Comparison of ENCODE assay signal across 21 cellular contexts in the genomic region with DNA sequence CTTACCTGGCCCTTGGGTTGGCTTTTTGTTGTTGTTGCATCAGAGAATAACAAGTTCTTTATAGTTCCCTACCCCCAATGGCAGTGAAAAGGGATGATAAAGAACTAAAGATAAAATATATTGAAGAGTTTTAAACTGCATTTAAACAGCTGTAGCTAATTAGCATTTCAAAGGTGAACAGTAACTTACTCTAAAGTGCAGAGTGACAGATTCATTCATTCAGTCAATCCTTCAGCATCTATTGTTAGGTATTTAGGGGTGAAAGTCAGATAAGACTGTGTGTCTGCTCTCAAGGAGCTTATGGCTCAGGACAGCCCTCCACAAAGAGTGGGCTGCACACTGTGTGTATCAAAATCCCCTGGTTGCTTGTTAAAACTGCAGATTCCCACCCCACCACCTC.
A peak's percentile ranks its signal among the peaks of the same experiment; 100 is the strongest.
DNase-seq lines count a peak whose midpoint lies in the region; ATAC-seq, FAIRE-seq and TF ChIP-seq lines count a peak whose summit lies in the region.
"Had no signal": no experiment of that assay in that cellular context is flagged by ENCODE, and none has a peak within 500 bp of the region (broad histone marks: within the 10 kb centered on the region; RNA-seq: fewer than 3 reads in every experiment).

No MANE protein-coding gene starts in this region.

- peaks cover 0 to 13% (median 6%) of the 10 kb centered on the region in 4 donors for H3K4me1 Mint-ChIP-seq in CD4-positive, CD25-positive, alpha-beta regulatory T cell
- H3K4me1 Mint-ChIP-seq in WTC11 (peaks cover 13% of the 10 kb centered on the region), endodermal cell (peaks cover 11% of the 10 kb centered on the region)
- no peaks in the 10 kb centered on the region for H3K4me1 Mint-ChIP-seq in stimulated activated effector memory CD8-positive, alpha-beta T cell treated with anti-CD3 and anti-CD28 coated beads, Interleukin-12 subunit alpha, Interleukin-12 subunit beta, amount 100 ng/mL, for 72 hours

- POLR2A ChIA-PET in WTC11 (lab: Charles Lee) = no interaction called here

- H3K27me3 Mint-ChIP-seq in CD4-positive, CD25-positive, alpha-beta regulatory T cell = no peaks in the 10 kb centered on the region
- H3K27me3 Mint-ChIP-seq in WTC11 (ENCODE audit: low read depth) = no peaks in the 10 kb centered on the region
- H3K27me3 Mint-ChIP-seq in endodermal cell (ENCODE audit: insufficient read depth) = no peaks in the 10 kb centered on the region

- no peak for DNase-seq in CD4-positive, CD25-positive, alpha-beta regulatory T cell
- DNase-seq in WTC11 (ENCODE audit: low spot score) (no peak), endodermal cell (no peak), DMS79 treated with DMSO at 0.1 percent for 48 hours (lab: John Stamatoyannopoulos, UW) (no peak), H54 (ENCODE audit: insufficient read length, low spot score) (no peak), right lobe of liver (no peak)
- no peak for DNase-seq in stimulated activated effector memory CD8-positive, alpha-beta T cell treated with anti-CD3 and anti-CD28 coated beads, Interleukin-12 subunit alpha, Interleukin-12 subunit beta, amount 100 ng/mL, for 72 hours (ENCODE audit: low spot score in 2 of 2)
- DNase-seq: Calu3, DND-41, H9, HFFc6, NCI-H1105, NCI-H1436 treated with DMSO at 0.1 percent for 48 hours, NCI-H187 treated with DMSO at 0.1 percent for 48 hours, NCI-H2171 treated with DMSO at 0.1 percent for 48 hours, NCI-H345, NCI-H748 treated with DMSO at 0.1 percent for 48 hours, SHP77 had no signal

- no peak for ATAC-seq in CD4-positive, CD25-positive, alpha-beta regulatory T cell (ENCODE audit: low read depth in 2 of 2)
- ATAC-seq in WTC11 (0 out of 2 replicates have a peak, but pooled peaks have one; percentile 16), right lobe of liver (no peak)
- ATAC-seq in stimulated activated effector memory CD8-positive, alpha-beta T cell treated with anti-CD3 and anti-CD28 coated beads, Interleukin-12 subunit alpha, Interleukin-12 subunit beta, amount 100 ng/mL, for 72 hours = no peak
- ATAC-seq: A549, Panc1 had no signal

- intact Hi-C loops in right lobe of liver (cut with DNase I) = no loop called here

- no peak overlapping the region for H3K27ac ChIP-seq in CD4-positive, CD25-positive, alpha-beta regulatory T cell (ENCODE audit: insufficient read depth, low read length, poor library complexity, severe bottlenecking)
- peak overlapping the region; percentile 13 for H3K27ac ChIP-seq in endodermal cell (ENCODE audit: low read depth, low read length)
- H3K27ac ChIP-seq in right lobe of liver = no peak overlapping the region
- H3K27ac ChIP-seq: A549, RWPE1 had no signal

- H3K4me3 ChIP-seq in CD4-positive, CD25-positive, alpha-beta regulatory T cell (ENCODE audit: low read depth, low read length) = no peak overlapping the region
- H3K4me3 ChIP-seq in endodermal cell (ENCODE audit: low read length) = no peak overlapping the region
- no peak overlapping the region for H3K4me3 ChIP-seq in right lobe of liver
- H3K4me3 ChIP-seq: A549 had no signal

- no peak overlapping the region for H3K9ac ChIP-seq in endodermal cell (ENCODE audit: extremely low read depth, low read length, poor library complexity, severe bottlenecking)

- H3K4me1 ChIP-seq in CD4-positive, CD25-positive, alpha-beta regulatory T cell (ENCODE audit: control insufficient read depth, insufficient read depth, low read length, poor library complexity, severe bottlenecking) = no peaks in the 10 kb centered on the region
- H3K4me1 ChIP-seq in endodermal cell (ENCODE audit: control insufficient read depth, insufficient read depth, low read length) (no peaks in the 10 kb centered on the region), right lobe of liver (no peaks in the 10 kb centered on the region)

- H3K27me3 ChIP-seq in CD4-positive, CD25-positive, alpha-beta regulatory T cell (ENCODE audit: control insufficient read depth, insufficient read depth, low read length) = no peaks in the 10 kb centered on the region
- H3K27me3 ChIP-seq in endodermal cell (ENCODE audit: control insufficient read depth, insufficient read depth, low read length, poor library complexity, severe bottlenecking) (no peaks in the 10 kb centered on the region), right lobe of liver (no peaks in the 10 kb centered on the region)

- no peaks in the 10 kb centered on the region for H3K9me3 Mint-ChIP-seq in CD4-positive, CD25-positive, alpha-beta regulatory T cell
- no peaks in the 10 kb centered on the region for H3K9me3 Mint-ChIP-seq in WTC11
- H3K9me3 Mint-ChIP-seq in endodermal cell = no peaks in the 10 kb centered on the region
- no peaks in the 10 kb centered on the region for H3K9me3 Mint-ChIP-seq in stimulated activated effector memory CD8-positive, alpha-beta T cell treated with anti-CD3 and anti-CD28 coated beads, Interleukin-12 subunit alpha, Interleukin-12 subunit beta, amount 100 ng/mL, for 72 hours
- H3K9me3 Mint-ChIP-seq: H9, HFFc6 had no signal

- peaks cover 23% of the 10 kb centered on the region for H3K36me3 ChIP-seq in CD4-positive, CD25-positive, alpha-beta regulatory T cell (ENCODE audit: control insufficient read depth, insufficient read depth, low read length)
- H3K36me3 ChIP-seq in endodermal cell (ENCODE audit: control insufficient read depth, insufficient read depth, low read length) = no peaks in the 10 kb centered on the region
- H3K36me3 ChIP-seq in right lobe of liver = peaks cover 0 to 25% (median 7%) of the 10 kb centered on the region in 4 donors

- no peak overlapping the region for H3K4me3 Mint-ChIP-seq in CD4-positive, CD25-positive, alpha-beta regulatory T cell
- no peak overlapping the region for H3K4me3 Mint-ChIP-seq in WTC11
- no peak overlapping the region for H3K4me3 Mint-ChIP-seq in endodermal cell
- no peak overlapping the region for H3K4me3 Mint-ChIP-seq in stimulated activated effector memory CD8-positive, alpha-beta T cell treated with anti-CD3 and anti-CD28 coated beads, Interleukin-12 subunit alpha, Interleukin-12 subunit beta, amount 100 ng/mL, for 72 hours
- H3K4me3 Mint-ChIP-seq: H9, HFFc6 had no signal

- H3K9me3 ChIP-seq in CD4-positive, CD25-positive, alpha-beta regulatory T cell (ENCODE audit: control insufficient read depth in 2 of 2, low read length in 2 of 2) = no peaks in the 10 kb centered on the region
- H3K9me3 ChIP-seq in endodermal cell (ENCODE audit: control insufficient read depth, low read length) (no peaks in the 10 kb centered on the region), right lobe of liver (no peaks in the 10 kb centered on the region)
- H3K9me3 ChIP-seq: A549 had no signal

- no peak for FAIRE-seq in H54 (lab: Jason Lieb, UNC)
- FAIRE-seq: A549 had no signal

- peak overlapping the region; percentile 23 to 80 (median 65) for H3K27ac Mint-ChIP-seq in CD4-positive, CD25-positive, alpha-beta regulatory T cell
- H3K27ac Mint-ChIP-seq in WTC11 (0 out of 2 replicates have a peak overlapping the region, but pooled peaks have one; percentile 47), endodermal cell (no peak overlapping the region)
- H3K27ac Mint-ChIP-seq in stimulated activated effector memory CD8-positive, alpha-beta T cell treated with anti-CD3 and anti-CD28 coated beads, Interleukin-12 subunit alpha, Interleukin-12 subunit beta, amount 100 ng/mL, for 72 hours = peak overlapping the region; percentile 10
- H3K27ac Mint-ChIP-seq: HFFc6 had no signal

- peaks cover 66% of the 10 kb centered on the region for H3K36me3 Mint-ChIP-seq in CD4-positive, CD25-positive, alpha-beta regulatory T cell
- no peaks in the 10 kb centered on the region; the same call in 1 of the 2 replicates for H3K36me3 Mint-ChIP-seq in WTC11
- no peaks in the 10 kb centered on the region for H3K36me3 Mint-ChIP-seq in endodermal cell (ENCODE audit: low read depth)
- peaks cover 17% of the 10 kb centered on the region for H3K36me3 Mint-ChIP-seq in stimulated activated effector memory CD8-positive, alpha-beta T cell treated with anti-CD3 and anti-CD28 coated beads, Interleukin-12 subunit alpha, Interleukin-12 subunit beta, amount 100 ng/mL, for 72 hours

- CTCF ChIA-PET in WTC11 (lab: Charles Lee) = no interaction called here

- TF ChIP-seq POLR2A in H54 (IDR thresholded peaks at IDR 0.05; ENCODE audit: low read depth, low read length) = no peak
- TF ChIP-seq POLR2A in right lobe of liver (IDR thresholded peaks at IDR 0.05) = no peak

- TF ChIP-seq CTCF in WTC11 (IDR thresholded peaks at IDR 0.05) (no peak), endodermal cell (conservative IDR thresholded peaks at IDR 0.05) (no peak), right lobe of liver (IDR thresholded peaks at IDR 0.05) (no peak)

TF ChIP-seq in WTC11, 78 proteins besides CTCF, POLR2A, EP300 and RAD21 (continues in another document):
- TF ChIP-seq RORB (CRISPR knock-in tag; IDR thresholded peaks at IDR 0.05) = no peak
- no peak for TF ChIP-seq NFE2L1 (CRISPR knock-in tag; IDR thresholded peaks at IDR 0.05)
- TF ChIP-seq, protein P1, sequence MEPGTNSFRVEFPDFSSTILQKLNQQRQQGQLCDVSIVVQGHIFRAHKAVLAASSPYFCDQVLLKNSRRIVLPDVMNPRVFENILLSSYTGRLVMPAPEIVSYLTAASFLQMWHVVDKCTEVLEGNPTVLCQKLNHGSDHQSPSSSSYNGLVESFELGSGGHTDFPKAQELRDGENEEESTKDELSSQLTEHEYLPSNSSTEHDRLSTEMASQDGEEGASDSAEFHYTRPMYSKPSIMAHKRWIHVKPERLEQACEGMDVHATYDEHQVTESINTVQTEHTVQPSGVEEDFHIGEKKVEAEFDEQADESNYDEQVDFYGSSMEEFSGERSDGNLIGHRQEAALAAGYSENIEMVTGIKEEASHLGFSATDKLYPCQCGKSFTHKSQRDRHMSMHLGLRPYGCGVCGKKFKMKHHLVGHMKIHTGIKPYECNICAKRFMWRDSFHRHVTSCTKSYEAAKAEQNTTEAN (CRISPR knock-in tag; IDR thresholded peaks at IDR 0.05) = no peak
- TF ChIP-seq JUN (CRISPR knock-in tag; IDR thresholded peaks at IDR 0.05) = no peak
- TF ChIP-seq MLX (CRISPR knock-in tag; IDR thresholded peaks at IDR 0.05) = no peak
